19 cellular contexts compared by ENCODE assay signal in the genomic region with DNA sequence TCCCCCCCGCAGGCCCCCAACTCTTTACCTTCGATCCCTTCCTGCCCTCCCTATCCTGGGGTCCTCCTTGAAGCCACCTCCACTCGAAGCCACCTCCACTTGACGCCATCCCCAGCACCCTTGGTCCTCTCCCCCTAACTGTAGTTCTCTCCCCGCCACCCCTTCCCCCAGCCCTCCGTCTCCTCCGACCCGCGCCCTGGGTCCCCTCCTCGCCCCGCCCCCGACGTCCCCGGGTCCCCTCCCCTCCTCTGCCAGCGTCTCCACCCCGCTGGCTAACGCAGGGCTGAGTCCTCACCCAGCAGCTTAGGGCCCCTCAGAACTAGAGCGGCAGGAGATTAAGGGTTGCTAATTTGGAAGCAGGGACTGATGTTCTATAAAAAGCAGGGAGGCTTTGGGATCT. TPM values are rescaled to one million over a fixed set of nuclear protein-coding genes. Genes with fewer than 3 reads are reported as not detected.
DNase-seq lines count a peak whose midpoint lies in the region; ATAC-seq, FAIRE-seq and TF ChIP-seq lines count a peak whose summit lies in the region.
"Had no signal": no experiment of that assay in that cellular context is flagged by ENCODE, and none has a peak within 500 bp of the region (broad histone marks: within the 10 kb centered on the region; RNA-seq: fewer than 3 reads in every experiment).

No MANE protein-coding gene starts in this region.

- no peak overlapping the region for H3K27ac Mint-ChIP-seq in activated T-helper 1 cell treated with anti-CD3 and anti-CD28 coated beads, Interleukin-12 subunit alpha, Interleukin-12 subunit beta, Interleukin-2, Interleukin-4 antibody, amounts not matched to agents 30 ng/mL and 10 ng/mL and 1 ng/mL, durations not matched to agents 14 hours and 24 hours and 36 hours
- H3K27ac Mint-ChIP-seq: progenitor cell of endocrine pancreas had no signal

- H4K8ac ChIP-seq in neuronal stem cell (ENCODE audit: low read depth, low read length): no peak overlapping the region

- H3K36me3 ChIP-seq in neuronal stem cell (replicated peaks in 1 of 2; ENCODE audit: control insufficient read depth in 2 of 2, insufficient read depth in 2 of 2, low read length in 2 of 2) (no peaks in the 10 kb centered on the region), right lobe of liver (no peaks in the 10 kb centered on the region)
- H3K36me3 ChIP-seq: MG63, suprapubic skin had no signal

- no peak overlapping the region for H2BK12ac ChIP-seq in neuronal stem cell (ENCODE audit: low read length)

- H3K23ac ChIP-seq in neuronal stem cell (ENCODE audit: low read depth, low read length, poor library complexity): no peak overlapping the region

- H3K4me3 ChIP-seq in neuronal stem cell (ENCODE audit: low read length in 2 of 2) (no peak overlapping the region), right lobe of liver (no peak overlapping the region)
- H3K4me3 ChIP-seq: MG63, suprapubic skin had no signal

- H3K9me3 Mint-ChIP-seq in activated T-helper 1 cell treated with anti-CD3 and anti-CD28 coated beads, Interleukin-12 subunit alpha, Interleukin-12 subunit beta, Interleukin-2, Interleukin-4 antibody, amounts not matched to agents 30 ng/mL and 10 ng/mL and 1 ng/mL, durations not matched to agents 14 hours and 24 hours and 36 hours: no peaks in the 10 kb centered on the region

- peak overlapping the region; percentile 88 for H3K18ac ChIP-seq in neuronal stem cell (ENCODE audit: low read length)

- H3K27me3 ChIP-seq in neuronal stem cell (ENCODE audit: control insufficient read depth in 3 of 3, insufficient read depth in 3 of 3, low read depth in 1 of 3, low read length in 3 of 3) (peaks cover 0 to 23% (median 0%) of the 10 kb centered on the region in 3 experiments), right lobe of liver (no peaks in the 10 kb centered on the region)
- H3K27me3 ChIP-seq: MG63, suprapubic skin had no signal

- H3K27me3 Mint-ChIP-seq in activated T-helper 1 cell treated with anti-CD3 and anti-CD28 coated beads, Interleukin-12 subunit alpha, Interleukin-12 subunit beta, Interleukin-2, Interleukin-4 antibody, amounts not matched to agents 30 ng/mL and 10 ng/mL and 1 ng/mL, durations not matched to agents 14 hours and 24 hours and 36 hours (ENCODE audit: insufficient read depth): peaks cover 3% of the 10 kb centered on the region

- peaks cover 16% of the 10 kb centered on the region for H3K4me1 Mint-ChIP-seq in activated T-helper 1 cell treated with anti-CD3 and anti-CD28 coated beads, Interleukin-12 subunit alpha, Interleukin-12 subunit beta, Interleukin-2, Interleukin-4 antibody, amounts not matched to agents 30 ng/mL and 10 ng/mL and 1 ng/mL, durations not matched to agents 14 hours and 24 hours and 36 hours (ENCODE audit: low read depth)

- H3K4me1 ChIP-seq in neuronal stem cell (ENCODE audit: control insufficient read depth in 2 of 2, insufficient read depth in 1 of 2, low read depth in 1 of 2, low read length in 2 of 2) (peaks cover 2 to 11% of the 10 kb centered on the region in 2 donors), right lobe of liver (no peaks in the 10 kb centered on the region)

- no peak overlapping the region for H3K14ac ChIP-seq in neuronal stem cell (ENCODE audit: low read length)

- H2AK5ac ChIP-seq in neuronal stem cell (ENCODE audit: low read depth, low read length): peak overlapping the region; percentile 79

- H2AFZ ChIP-seq in neuronal stem cell (ENCODE audit: low read length): peak overlapping the region; percentile 72

- H3K4me2 ChIP-seq in neuronal stem cell (ENCODE audit: insufficient read depth, low read length, poor library complexity, severe bottlenecking): no peak overlapping the region

- ATAC-seq in left cardiac atrium: peak; percentile 73 to 75
- no peak for ATAC-seq in GM21737 (IDR thresholded peaks at IDR 0.05; ENCODE audit: unreplicated experiment)
- ATAC-seq in right lobe of liver: no peak
- ATAC-seq: left colon had no signal

- H2BK120ac ChIP-seq in neuronal stem cell (ENCODE audit: low read depth, low read length): peak overlapping the region; percentile 73

- TF ChIP-seq POLR2A in right lobe of liver (IDR thresholded peaks at IDR 0.05): no peak

- H2BK5ac ChIP-seq in neuronal stem cell (ENCODE audit: low read length): no peak overlapping the region

- intact Hi-C loops in left cardiac atrium (cut with DNase I) (no loop called here), right lobe of liver (cut with DNase I) (no loop called here)
- intact Hi-C loops in activated T-helper 1 cell treated with anti-CD3 and anti-CD28 coated beads, Interleukin-12 subunit alpha, Interleukin-12 subunit beta, Interleukin-2, Interleukin-4 antibody, amounts not matched to agents 30 ng/mL and 10 ng/mL and 1 ng/mL, durations not matched to agents 14 hours and 24 hours and 36 hours (cut with micrococcal nuclease): no loop called here

- H3K9me3 ChIP-seq in neuronal stem cell (replicated peaks in 1 of 2; ENCODE audit: control insufficient read depth in 2 of 2, insufficient read depth in 1 of 2, low read depth in 1 of 2, low read length in 2 of 2) (peaks cover 2 to 7% of the 10 kb centered on the region in 2 donors), right lobe of liver (no peaks in the 10 kb centered on the region)
- H3K9me3 ChIP-seq: MG63, suprapubic skin had no signal

- no peaks in the 10 kb centered on the region for H3K79me1 ChIP-seq in neuronal stem cell (ENCODE audit: low read depth, low read length)

- peak; percentile 79 for DNase-seq in D721Med (ENCODE audit: insufficient read length, low spot score)
- peak; percentile 62 for DNase-seq in NCI-H69 (lab: John Stamatoyannopoulos, UW)
- no peak for DNase-seq in left cardiac atrium
- DNase-seq in neuronal stem cell (ENCODE audit: low spot score): no peak
- no peak for DNase-seq in activated T-helper 1 cell treated with anti-CD3 and anti-CD28 coated beads, Interleukin-12 subunit alpha, Interleukin-12 subunit beta, Interleukin-2, Interleukin-4 antibody, amounts not matched to agents 30 ng/mL and 10 ng/mL and 1 ng/mL, durations not matched to agents 14 hours and 24 hours and 36 hours (ENCODE audit: low spot score)
- no peak for DNase-seq in right lobe of liver
- DNase-seq: activated CD8-positive, alpha-beta memory T cell treated with anti-CD3 and anti-CD28 coated beads for 24 hours; activated gamma-delta T cell treated with Interleukin-2 at 50 U/mL for 16 hours; dermis blood vessel endothelial cell; DMS79 treated with DMSO at 0.1 percent for 48 hours; left colon; MG63; NCI-H1930 had no signal

- no peak overlapping the region for H3K27ac ChIP-seq in neuronal stem cell (replicated peaks; ENCODE audit: low read length)
- H3K27ac ChIP-seq in right lobe of liver: no peak overlapping the region
- H3K27ac ChIP-seq: C4-2B, suprapubic skin had no signal

- no peak for FAIRE-seq in D721Med (lab: Jason Lieb, UNC)
- FAIRE-seq: H1, HTR-8/SVneo had no signal

- no peak overlapping the region for H3K9ac ChIP-seq in neuronal stem cell (ENCODE audit: low read depth, low read length, poor library complexity)

- no peak overlapping the region for H4K91ac ChIP-seq in neuronal stem cell (ENCODE audit: low read depth, low read length, poor library complexity)

- H3K4me3 Mint-ChIP-seq in activated T-helper 1 cell treated with anti-CD3 and anti-CD28 coated beads, Interleukin-12 subunit alpha, Interleukin-12 subunit beta, Interleukin-2, Interleukin-4 antibody, amounts not matched to agents 30 ng/mL and 10 ng/mL and 1 ng/mL, durations not matched to agents 14 hours and 24 hours and 36 hours: no peak overlapping the region

- no peak overlapping the region for H3K4ac ChIP-seq in neuronal stem cell (ENCODE audit: low read length)

- WGBS in neuronal stem cell (ENCODE audit: extremely low coverage in 2 of 2, insufficient read length in 2 of 2, insufficient replicate concordance in 1 of 2), 2 donors: no CpG with 5 or more reads among the region's 18 CpGs
- 16% methylated on average over 11 of the region's 18 CpGs for WGBS in right lobe of liver (ENCODE audit: insufficient coverage, low coverage, low lambda C conversion rate, missing lambda C conversion rate)

- H2BK15ac ChIP-seq in neuronal stem cell (ENCODE audit: low read length): peak overlapping the region; percentile 98

- H3K36me3 Mint-ChIP-seq in activated T-helper 1 cell treated with anti-CD3 and anti-CD28 coated beads, Interleukin-12 subunit alpha, Interleukin-12 subunit beta, Interleukin-2, Interleukin-4 antibody, amounts not matched to agents 30 ng/mL and 10 ng/mL and 1 ng/mL, durations not matched to agents 14 hours and 24 hours and 36 hours (ENCODE audit: low read depth): no peaks in the 10 kb centered on the region

- TF ChIP-seq CTCF in D721Med (IDR thresholded peaks at IDR 0.05; ENCODE audit: insufficient read depth, missing control alignments) (no peak), right lobe of liver (IDR thresholded peaks at IDR 0.05) (no peak)

RNA-seq across cellular contexts. Expression of a gene that starts 30.7 kb away (rescaled TPM):
- total RNA-seq in left cardiac atrium: 1 to 10 TPM; 2.0 to 4.8 TPM
- 4.1 TPM for polyA plus RNA-seq in neuronal stem cell (2013, experiment 1 of 2)
- 4.5 TPM for polyA plus RNA-seq in neuronal stem cell (2013, experiment 2 of 2)
- 21.4 and 21.5 TPM in 2 replicates for total RNA-seq in activated T-helper 1 cell treated with anti-CD3 and anti-CD28 coated beads, Interleukin-12 subunit alpha, Interleukin-12 subunit beta, Interleukin-2, Interleukin-4 antibody, amounts not matched to agents 30 ng/mL and 10 ng/mL and 1 ng/mL, durations not matched to agents 14 hours and 24 hours and 36 hours
- 1 to 10 TPM in 1 of 6 experiments, under 1 TPM in 5; 0.16 to 1.3 (median 0.29) TPM for total RNA-seq in right lobe of liver

Comparison
In these comparisons a context has a peak if more than half of its experiments do, and no peak if none do; other contexts are left out.
1. DNase-seq: peak in D721Med (single experiment) and NCI-H69 (single experiment); none in left cardiac atrium (single experiment), neuronal stem cell (single experiment), activated T-helper 1 cell treated with anti-CD3 and anti-CD28 coated beads, Interleukin-12 subunit alpha, Interleukin-12 subunit beta, Interleukin-2, Interleukin-4 antibody, amounts not matched to agents 30 ng/mL and 10 ng/mL and 1 ng/mL, durations not matched to agents 14 hours and 24 hours and 36 hours (single experiment) and right lobe of liver (0 of 3).
2. ATAC-seq: peak in left cardiac atrium (2 of 2); none in GM21737 (single experiment) and right lobe of liver (0 of 4).